In the genomic region with DNA sequence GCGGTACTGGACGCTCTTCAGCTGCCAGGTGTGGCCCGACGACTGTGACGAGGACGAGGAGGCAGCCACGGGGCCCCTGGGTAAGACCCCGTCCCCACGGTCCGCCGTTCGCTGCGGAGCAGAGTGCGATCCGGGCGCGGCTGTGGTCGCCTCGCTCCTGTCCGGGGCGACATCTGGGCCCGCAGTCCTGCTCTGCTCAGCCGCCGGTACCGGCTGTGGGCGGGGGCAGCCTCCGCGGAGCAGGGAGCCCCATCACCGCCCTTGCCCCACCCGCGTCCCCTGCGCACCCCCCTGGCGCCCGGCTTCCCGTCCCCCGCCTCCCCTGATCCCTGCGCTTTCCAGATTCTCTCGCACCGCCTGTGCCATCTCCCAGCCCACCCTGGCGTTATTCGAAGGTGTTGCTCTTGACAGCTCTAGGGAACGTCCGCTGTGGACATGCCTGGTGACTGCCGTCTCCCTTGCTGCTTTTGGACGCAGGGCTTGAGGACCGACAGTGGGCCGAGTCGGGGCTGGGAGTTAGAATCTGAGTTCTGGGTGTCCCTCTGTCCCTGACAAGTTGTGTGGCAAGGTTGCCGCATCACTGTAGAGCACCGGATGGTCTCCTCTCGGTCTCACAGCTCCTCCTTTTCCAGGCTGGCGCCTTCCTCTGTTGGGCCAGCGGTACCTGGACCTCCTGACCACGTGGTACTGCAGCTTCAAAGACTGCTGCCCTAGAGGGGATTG, we compare ENCODE assay signal across 8 cellular contexts. TPM values are rescaled to one million over a fixed set of nuclear protein-coding genes. Genes with fewer than 3 reads are reported as not detected.
DNase-seq lines count a peak whose midpoint lies in the region; ATAC-seq and TF ChIP-seq lines count a peak whose summit lies in the region.

No MANE protein-coding gene starts in this region.

- CTCF ChIA-PET in CD4-positive, alpha-beta T cell (lab: Charles Lee) = interaction anchor here (1.2 kb wide), 1 partner anchor 111 kb away, joined by 3 read pairs; no protein-coding TSS in a partner anchor

- no peak for TF ChIP-seq CTCF in CD4-positive, alpha-beta T cell (IDR thresholded peaks at IDR 0.05)
- TF ChIP-seq CTCF in astrocyte of the cerebellum (IDR thresholded peaks at IDR 0.05; ENCODE audit: low read depth, low read length, missing control alignments) = no peak

- no peaks in the 10 kb centered on the region for H3K27me3 Mint-ChIP-seq in CD4-positive, alpha-beta T cell

- peaks cover 22% of the 10 kb centered on the region for H3K36me3 Mint-ChIP-seq in CD4-positive, alpha-beta T cell (ENCODE audit: low read depth)

- intact Hi-C loops in CD4-positive, alpha-beta T cell (cut with DNase I, micrococcal nuclease) = loop anchor here (5.0 kb wide), 3 partner anchors 40 to 730 kb away; partner anchors contain the start of gene FAM20B (in 1 of the 2)

- peak overlapping the region; percentile 90 for H3K4me3 ChIP-seq in SK-N-MC
- H3K4me3 ChIP-seq in astrocyte of the cerebellum (ENCODE audit: low read depth, low read length) = peak overlapping the region; percentile 65
- H3K4me3 ChIP-seq in iPS-15b (ENCODE audit: low read depth, low read length) = peak overlapping the region; percentile 64
- peak overlapping the region; percentile 85 to 95 (median 92) for H3K4me3 ChIP-seq in skeletal muscle tissue (ENCODE audit: low read length in 3 of 3)

- peak overlapping the region; percentile 68 for H3K27ac ChIP-seq in CD4-positive, alpha-beta T cell (ENCODE audit: low read depth, low read length)
- no peak overlapping the region for H3K27ac ChIP-seq in SK-N-MC
- peak overlapping the region; percentile 81 for H3K27ac ChIP-seq in skeletal muscle tissue (ENCODE audit: low read depth, low read length)

- peak; percentile 23 for ATAC-seq in CD4-positive, alpha-beta T cell (ENCODE audit: poor library complexity)
- ATAC-seq in GM19372 (IDR thresholded peaks at IDR 0.05; ENCODE audit: low read depth, unreplicated experiment) (peak; percentile 9), HG03432 (IDR thresholded peaks at IDR 0.05; ENCODE audit: unreplicated experiment) (peak; percentile 22)

- no peaks in the 10 kb centered on the region for H3K9me3 Mint-ChIP-seq in CD4-positive, alpha-beta T cell

- no peaks in the 10 kb centered on the region for H3K9me3 ChIP-seq in CD4-positive, alpha-beta T cell (ENCODE audit: control insufficient read depth, low read length)
- H3K9me3 ChIP-seq in SK-N-MC (ENCODE audit: low read depth, low read length) (no peaks in the 10 kb centered on the region), iPS-15b (ENCODE audit: control insufficient read depth, insufficient read depth, low read length) (no peaks in the 10 kb centered on the region), skeletal muscle tissue (ENCODE audit: control insufficient read depth in 3 of 3, low read length in 3 of 3) (no peaks in the 10 kb centered on the region)

- in situ Hi-C loops in astrocyte of the cerebellum (cut with HindIII; ENCODE audit: low sequenced_read_pairs) = no loop called here

- peak overlapping the region; percentile 79 for H3K9ac ChIP-seq in SK-N-MC (ENCODE audit: insufficient read length)
- H3K9ac ChIP-seq in iPS-15b (ENCODE audit: low read depth, low read length) = peak overlapping the region; percentile 70
- peak overlapping the region; percentile 92 to 94 (median 94) for H3K9ac ChIP-seq in skeletal muscle tissue (ENCODE audit: low read depth in 1 of 3, low read length in 3 of 3)

- peaks cover 32% of the 10 kb centered on the region for H3K4me1 Mint-ChIP-seq in CD4-positive, alpha-beta T cell (ENCODE audit: low read depth)

- peak overlapping the region; percentile 99 for H3K4me3 Mint-ChIP-seq in CD4-positive, alpha-beta T cell

- DNase-seq in CD4-positive, alpha-beta T cell = peak; percentile 4 to 42 (median 14)
- DNase-seq in SK-N-MC (ENCODE audit: low read depth, low spot score) (no peak), astrocyte of the cerebellum (ENCODE audit: low read depth) (no peak), NCI-H2081 treated with DMSO at 0.1 percent for 48 hours (lab: John Stamatoyannopoulos, UW) (no peak)

- no peaks in the 10 kb centered on the region for H3K36me3 ChIP-seq in SK-N-MC (ENCODE audit: insufficient read depth, low read length)
- H3K36me3 ChIP-seq in iPS-15b (ENCODE audit: control insufficient read depth, insufficient read depth, low read length) = peaks cover 9% of the 10 kb centered on the region
- H3K36me3 ChIP-seq in skeletal muscle tissue (ENCODE audit: control insufficient read depth in 3 of 3, insufficient read depth in 3 of 3, low read length in 3 of 3) = peaks cover 15 to 21% (median 16%) of the 10 kb centered on the region in 3 donors

- POLR2A ChIA-PET in CD4-positive, alpha-beta T cell (lab: Charles Lee) = interaction anchor here (1.2 to 4.3 kb wide), 5 partner anchors 9 to 283 kb away, joined by 3 to 27 read pairs (median 6); partner anchors contain the start of genes AXDND1 and SOAT1

- H3K27ac Mint-ChIP-seq in CD4-positive, alpha-beta T cell = peak overlapping the region; percentile 92

- H3K27me3 ChIP-seq in CD4-positive, alpha-beta T cell (ENCODE audit: control insufficient read depth, insufficient read depth, low read length) = no peaks in the 10 kb centered on the region
- no peaks in the 10 kb centered on the region for H3K27me3 ChIP-seq in iPS-15b (ENCODE audit: control insufficient read depth, insufficient read depth, low read length)
- no peaks in the 10 kb centered on the region for H3K27me3 ChIP-seq in skeletal muscle tissue (ENCODE audit: control insufficient read depth in 3 of 3, insufficient read depth in 3 of 3, low read length in 3 of 3)

- H3K4me1 ChIP-seq in iPS-15b (ENCODE audit: control insufficient read depth, insufficient read depth, low read length) (peaks cover 17% of the 10 kb centered on the region), skeletal muscle tissue (ENCODE audit: control insufficient read depth in 3 of 3, insufficient read depth in 3 of 3, low read length in 3 of 3) (peaks cover 19 to 27% (median 26%) of the 10 kb centered on the region in 3 donors)

RNA-seq across cellular contexts. Expression of gene TOR3A, which starts 0.6 kb away (rescaled TPM):
- 10 to 100 TPM; 17.2 TPM for total RNA-seq in CD4-positive, alpha-beta T cell
- total RNA-seq in skeletal muscle tissue = 16.7 TPM

RNA-seq across cellular contexts. Expression of gene FAM20B, which starts 56.8 kb away (rescaled TPM):
- total RNA-seq in CD4-positive, alpha-beta T cell = 10 to 100 TPM; 12.1 to 12.9 TPM
- 26.6 TPM for total RNA-seq in skeletal muscle tissue

Comparison
In these comparisons a context has a peak if more than half of its experiments do, and no peak if none do; other contexts are left out.
1. DNase-seq: peak in CD4-positive, alpha-beta T cell (10 of 10); none in SK-N-MC (single experiment), astrocyte of the cerebellum (single experiment) and NCI-H2081 treated with DMSO at 0.1 percent for 48 hours (single experiment).
2. Peak in every context shown above with its lines, with median percentiles within 50 percentile points of each other: ATAC-seq, H3K4me3 ChIP-seq and H3K9ac ChIP-seq.